Comparison of ENCODE assay signal across 22 cellular contexts in genomic region chr11:80970016-80970516, GRCh38.
DNase-seq lines count a peak whose midpoint lies in the region; ATAC-seq and TF ChIP-seq lines count a peak whose summit lies in the region.
"Had no signal": no experiment of that assay in that cellular context is flagged by ENCODE, and none has a peak within 500 bp of the region (broad histone marks: within the 10 kb centered on the region; RNA-seq: fewer than 3 reads in every experiment).

No MANE protein-coding gene starts in this region.

- no peaks in the 10 kb centered on the region for H3K9me3 ChIP-seq in A673 (ENCODE audit: low read depth, low read length, poor library complexity, severe bottlenecking)
- no peaks in the 10 kb centered on the region for H3K9me3 ChIP-seq in stomach
- H3K9me3 ChIP-seq: Caco-2 had no signal

- TF ChIP-seq CTCF in A673 (conservative IDR thresholded peaks at IDR 0.05; ENCODE audit: low read depth, low read length) (no peak), stomach (IDR thresholded peaks at IDR 0.05) (no peak)

- BruUV-seq in A673 (replicated peaks; lab: Mats Ljungman, UMichigan) = no TSS peak

- intact Hi-C loops in A673 (cut with micrococcal nuclease; ENCODE audit: unreplicated experiment) (no loop called here), stomach (cut with DNase I; ENCODE audit: low total_unique reads) (no loop called here)

- TF ChIP-seq POLR2A in stomach (IDR thresholded peaks at IDR 0.05) = no peak

- H3K27ac ChIP-seq in A673 (ENCODE audit: low read depth, low read length, poor library complexity, severe bottlenecking) = no peak overlapping the region
- H3K27ac ChIP-seq in stomach = no peak overlapping the region
- H3K27ac ChIP-seq: C4-2B had no signal

- H3K36me3 ChIP-seq in A673 (ENCODE audit: insufficient read depth, low read length, poor library complexity, severe bottlenecking) (no peaks in the 10 kb centered on the region), stomach (no peaks in the 10 kb centered on the region)

- no peaks in the 10 kb centered on the region for H3K27me3 ChIP-seq in A673 (replicated peaks; ENCODE audit: insufficient read depth, low read depth, low read length, poor library complexity)
- H3K27me3 ChIP-seq in stomach = no peaks in the 10 kb centered on the region

- no peak overlapping the region for H3K4me3 ChIP-seq in A673 (ENCODE audit: low read depth, low read length, poor library complexity, severe bottlenecking)
- no peak overlapping the region for H3K4me3 ChIP-seq in stomach
- H3K4me3 ChIP-seq: K562 had no signal

- TF ChIP-seq EP300 in stomach (IDR thresholded peaks at IDR 0.05) = no peak

- no peak for ATAC-seq in GM18517 (IDR thresholded peaks at IDR 0.05; ENCODE audit: unreplicated experiment)
- ATAC-seq: CD8-positive, alpha-beta T cell; K562 had no signal

- H3K4me1 ChIP-seq in A673 (ENCODE audit: insufficient read depth, low read length, poor library complexity, severe bottlenecking) (peaks cover 9% of the 10 kb centered on the region), stomach (no peaks in the 10 kb centered on the region)
- H3K4me1 ChIP-seq: Caco-2 had no signal

- POLR2A ChIA-PET in A673 (lab: Charles Lee; ENCODE audit: low non-redundant PET) = no interaction called here

- peak; percentile 68 for DNase-seq in A673 (ENCODE audit: low spot score)
- peak; percentile 16 for DNase-seq in GM04503 (ENCODE audit: low read depth)
- peak; percentile 27 for DNase-seq in fibroblast of peridontal ligament (ENCODE audit: extremely low read depth)
- peak; percentile 1 for DNase-seq in myocyte (ENCODE audit: low read depth)
- DNase-seq in dermis blood vessel endothelial cell = no peak
- DNase-seq in stomach = no peak
- no peak for DNase-seq in HUDEP-2 (lab: John Stamatoyannopoulos, UW; ENCODE audit: unreplicated experiment in 76 of 76)
- DNase-seq: Caco-2; CD8-positive, alpha-beta T cell; EL; GDM1; MV-4-11; NCI-H1105 treated with DMSO at 0.1 percent for 48 hours; NCI-H146; NCI-H1930; NCI-H2107; NCI-H446; NCI-H524 treated with DMSO at 0.1 percent for 48 hours; NCI-H774 had no signal

- CTCF ChIA-PET in A673 (lab: Charles Lee) = no interaction called here

Comparison
In these comparisons a context has a peak if more than half of its experiments do, and no peak if none do; other contexts are left out.
1. DNase-seq: peak in A673 (single experiment), GM04503 (single experiment), fibroblast of peridontal ligament (single experiment) and myocyte (single experiment); none in dermis blood vessel endothelial cell (single experiment), stomach (single experiment) and HUDEP-2 (0 of 76).